Comparison of ENCODE assay signal across 25 cellular contexts in genomic region chr2:123738643-123739042, GRCh38.
DNase-seq lines count a peak whose midpoint lies in the region; FAIRE-seq and TF ChIP-seq lines count a peak whose summit lies in the region.
"Had no signal": no experiment of that assay in that cellular context is flagged by ENCODE, and none has a peak within 500 bp of the region (broad histone marks: within the 10 kb centered on the region; RNA-seq: fewer than 3 reads in every experiment).

No MANE protein-coding gene starts in this region.

- no peaks in the 10 kb centered on the region for H3K36me3 ChIP-seq in neutrophil
- H3K36me3 ChIP-seq: BE2C, right lobe of liver had no signal

- DNase-seq in NCI-H510A treated with DMSO at 0.1 percent for 48 hours (lab: John Stamatoyannopoulos, UW) (peak; percentile 18), NCI-H510A (lab: John Stamatoyannopoulos, UW) (no peak), NCI-H460 (ENCODE audit: extremely low read depth, low read depth) (peak; percentile 26), epithelial cell of esophagus (ENCODE audit: low read depth) (peak; percentile 93), NCI-H1105 (lab: John Stamatoyannopoulos, UW) (no peak), HCEC 1CT (no peak), D721Med (ENCODE audit: insufficient read length, low spot score) (no peak)
- DNase-seq: 8988T; activated CD4-positive, alpha-beta T cell treated with anti-CD3 and anti-CD28 coated beads, Interleukin-2, amount 10 ng/mL, durations not matched to agents 24 days and 14 days; activated CD8-positive, alpha-beta memory T cell treated with anti-CD3 and anti-CD28 coated beads, Interleukin-2, amount 50 U/mL, for 4 hours; activated naive CD8-positive, alpha-beta T cell treated with anti-CD3 and anti-CD28 coated beads, Interleukin-2, amount 50 U/mL, for 24 hours; BE2C; body of pancreas; GDM1; KBM-7; natural killer cell; NCI-H1048; NCI-H2081; NCI-H526; right lobe of liver; substantia nigra had no signal

- TF ChIP-seq CTCF in epithelial cell of esophagus (IDR thresholded peaks at IDR 0.05; ENCODE audit: insufficient read depth, low read depth, low read length, missing control alignments) (no peak), neutrophil (IDR thresholded peaks at IDR 0.05) (no peak), D721Med (IDR thresholded peaks at IDR 0.05; ENCODE audit: insufficient read depth, missing control alignments) (no peak)

- H3K4me3 ChIP-seq in epithelial cell of esophagus (ENCODE audit: low read length) (no peak overlapping the region), neutrophil (ENCODE audit: low read depth in 1 of 2, low read length in 1 of 2) (peak overlapping the region in 1 of 2 experiments; percentile 15)
- H3K4me3 ChIP-seq: body of pancreas, coronary artery, right lobe of liver had no signal

- peaks cover 20 to 32% of the 10 kb centered on the region in 2 experiments for H3K4me1 ChIP-seq in neutrophil (ENCODE audit: control insufficient read depth in 1 of 2, insufficient read depth in 1 of 2, low read depth in 1 of 2, low read length in 1 of 2)
- H3K4me1 ChIP-seq: BE2C, body of pancreas, parathyroid adenoma, right lobe of liver had no signal

- no peaks in the 10 kb centered on the region for H3K27me3 ChIP-seq in neutrophil
- H3K27me3 ChIP-seq: BE2C, body of pancreas, right lobe of liver had no signal

- no peaks in the 10 kb centered on the region for H3K9me3 ChIP-seq in neutrophil
- H3K9me3 ChIP-seq: BE2C, body of pancreas, right lobe of liver had no signal

- FAIRE-seq in D721Med (lab: Jason Lieb, UNC): no peak
- FAIRE-seq: keratinocyte had no signal

- H3K27ac ChIP-seq in neutrophil: peak overlapping the region; percentile 78
- H3K27ac ChIP-seq: body of pancreas, coronary artery, parathyroid adenoma, right lobe of liver had no signal

Comparison
In these comparisons a context has a peak if more than half of its experiments do, and no peak if none do; other contexts are left out.
1. DNase-seq: peak in NCI-H510A treated with DMSO at 0.1 percent for 48 hours (single experiment), NCI-H460 (single experiment) and epithelial cell of esophagus (single experiment); none in NCI-H510A (single experiment), NCI-H1105 (single experiment), HCEC 1CT (single experiment) and D721Med (single experiment).